ENCODE assay signal across 1 cellular context in the genomic region with DNA sequence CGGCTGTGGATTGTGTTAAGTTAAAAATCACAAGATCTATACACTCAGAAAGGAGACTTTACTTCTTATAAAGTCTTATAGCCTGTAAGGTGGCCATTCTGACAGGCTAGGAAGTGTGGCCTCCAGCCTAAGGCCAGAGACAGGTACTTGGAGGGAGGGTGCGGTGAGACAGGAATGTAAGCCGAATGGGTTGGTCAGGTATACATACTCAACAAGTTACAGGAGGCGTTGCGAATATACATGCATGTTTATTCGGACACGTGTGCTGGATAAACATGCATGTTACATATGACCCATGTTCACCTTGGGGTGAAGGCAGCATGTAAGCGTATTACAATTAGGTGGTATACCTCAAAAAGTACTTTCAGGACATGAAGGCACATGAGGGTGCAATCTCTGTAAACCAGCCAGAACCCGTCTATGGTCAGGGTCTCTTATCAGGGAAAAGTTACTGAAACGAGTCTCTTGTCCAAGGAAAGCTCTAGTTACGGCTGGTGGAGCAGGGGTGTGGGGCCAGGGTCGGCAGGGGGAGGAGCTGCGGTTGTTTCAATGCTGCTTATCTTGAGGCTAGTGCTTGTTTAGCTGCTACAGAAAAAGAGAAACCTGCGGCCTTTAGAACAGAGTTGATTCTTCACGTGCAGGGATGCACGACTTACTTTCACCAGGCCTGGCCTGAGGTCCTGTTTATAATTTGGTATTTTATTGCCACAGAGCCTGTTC.
TF ChIP-seq lines count a peak whose summit lies in the region.

No MANE protein-coding gene starts in this region.

TF ChIP-seq in K562, 482 proteins besides CTCF, POLR2A, EP300 and RAD21 (continued from another document and continues in another):
- TF ChIP-seq E2F1 (CRISPR knock-in tag; IDR thresholded peaks at IDR 0.05) (no peak), POU5F1 (IDR thresholded peaks at IDR 0.05; ENCODE audit: borderline replicate concordance, low read depth, low read length, partially characterized antibody) (no peak), YBX1 (IDR thresholded peaks at IDR 0.05) (no peak), PTTG1 (tag; IDR thresholded peaks at IDR 0.05; ENCODE audit: low read depth) (peak; percentile 28; the same call in 1 of the 2 replicates), ZNF695 (CRISPR knock-in tag; IDR thresholded peaks at IDR 0.05) (no peak), ZBTB9 (CRISPR knock-in tag; IDR thresholded peaks at IDR 0.05) (0 out of 2 replicates have a peak, but pooled peaks have one; percentile 21), CHD1 (IDR thresholded peaks at IDR 0.05; ENCODE audit: low read length) (no peak), TARDBP (IDR thresholded peaks at IDR 0.05) (no peak), CREB5 (CRISPR knock-in tag; IDR thresholded peaks at IDR 0.05) (no peak), ETV1 (tag; conservative IDR thresholded peaks at IDR 0.05; ENCODE audit: low read depth) (no peak; the same call in 1 of the 2 replicates), ATF1 (CRISPR knock-in tag; IDR thresholded peaks at IDR 0.05) (no peak), ATF1 (tag; IDR thresholded peaks at IDR 0.05) (peak; percentile 32; the same call in 1 of the 2 replicates), TEAD2 (tag; IDR thresholded peaks at IDR 0.05) (0 out of 2 replicates have a peak, but pooled peaks have one; percentile 19), PHF20 (IDR thresholded peaks at IDR 0.05; ENCODE audit: partially characterized antibody) (peak; percentile 85), ZNF140 (CRISPR knock-in tag; IDR thresholded peaks at IDR 0.05) (no peak), TRIM28 (IDR thresholded peaks at IDR 0.05) (no peak; the same call in 1 of the 2 replicates), NR3C1 (CRISPR knock-in tag; IDR thresholded peaks at IDR 0.05) (no peak), FOXO4 (CRISPR knock-in tag; IDR thresholded peaks at IDR 0.05) (no peak), ZNF263 (CRISPR knock-in tag; IDR thresholded peaks at IDR 0.05; ENCODE audit: borderline replicate concordance) (0 out of 2 replicates have a peak, but pooled peaks have one; percentile 19), BCLAF1 (IDR thresholded peaks at IDR 0.05; ENCODE audit: borderline replicate concordance in 1 of 2, control insufficient read depth in 1 of 2, low read depth in 2 of 2, low read length in 1 of 2) (no peak), KLF13 (tag; IDR thresholded peaks at IDR 0.05; ENCODE audit: borderline replicate concordance, low read depth) (no peak), NCOA4 (IDR thresholded peaks at IDR 0.05; ENCODE audit: partially characterized antibody) (no peak), NR2F6 (CRISPR knock-in tag; IDR thresholded peaks at IDR 0.05) (no peak), TBL1XR1 (IDR thresholded peaks at IDR 0.05; ENCODE audit: low read length in 2 of 2) (no peak; a peak in 1 of 4 replicates), ZNF586 (CRISPR knock-in tag; conservative IDR thresholded peaks at IDR 0.05) (no peak), DIDO1 (tag; IDR thresholded peaks at IDR 0.05; ENCODE audit: low read depth) (no peak), MEIS2 (IDR thresholded peaks at IDR 0.05; ENCODE audit: partially characterized antibody) (no peak), SNIP1 (IDR thresholded peaks at IDR 0.05; ENCODE audit: low read depth) (no peak), FOS (IDR thresholded peaks at IDR 0.05; ENCODE audit: extremely low read depth, insufficient read length) (no peak), ZFP30 (CRISPR knock-in tag; IDR thresholded peaks at IDR 0.05; ENCODE audit: borderline replicate concordance) (no peak), POLR3A (IDR thresholded peaks at IDR 0.05; ENCODE audit: borderline replicate concordance, extremely low read depth, insufficient read depth, insufficient read length) (no peak), PPARD (CRISPR knock-in tag; IDR thresholded peaks at IDR 0.05) (no peak), TAF1 (IDR thresholded peaks at IDR 0.05; ENCODE audit: control insufficient read depth, extremely low read depth, insufficient read depth, low read length, severe bottlenecking) (no peak), XRCC5 (IDR thresholded peaks at IDR 0.05; ENCODE audit: low read depth, low read length) (peak; percentile 2; the same call in 1 of the 2 replicates), ZNF280A (IDR thresholded peaks at IDR 0.05; ENCODE audit: low read depth, partially characterized antibody) (no peak), NELFE (IDR thresholded peaks at IDR 0.05; ENCODE audit: insufficient read depth, insufficient read length) (no peak), ZNF584 (CRISPR knock-in tag; IDR thresholded peaks at IDR 0.05; ENCODE audit: low read depth) (no peak), TAF15 (IDR thresholded peaks at IDR 0.05; ENCODE audit: low read depth, low read length) (no peak), ASH1L (IDR thresholded peaks at IDR 0.05; ENCODE audit: borderline replicate concordance, low read depth, partially characterized antibody) (no peak), PHF8 (IDR thresholded peaks at IDR 0.05; ENCODE audit: borderline replicate concordance, low read length) (no peak), NR2C1 (IDR thresholded peaks at IDR 0.05) (no peak), NR2C1 (tag; IDR thresholded peaks at IDR 0.05) (peak; percentile 42; the same call in 1 of the 2 replicates)
- TF ChIP-seq, protein P1, sequence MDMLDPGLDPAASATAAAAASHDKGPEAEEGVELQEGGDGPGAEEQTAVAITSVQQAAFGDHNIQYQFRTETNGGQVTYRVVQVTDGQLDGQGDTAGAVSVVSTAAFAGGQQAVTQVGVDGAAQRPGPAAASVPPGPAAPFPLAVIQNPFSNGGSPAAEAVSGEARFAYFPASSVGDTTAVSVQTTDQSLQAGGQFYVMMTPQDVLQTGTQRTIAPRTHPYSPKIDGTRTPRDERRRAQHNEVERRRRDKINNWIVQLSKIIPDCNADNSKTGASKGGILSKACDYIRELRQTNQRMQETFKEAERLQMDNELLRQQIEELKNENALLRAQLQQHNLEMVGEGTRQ (CRISPR knock-in tag; IDR thresholded peaks at IDR 0.05): no peak
- TF ChIP-seq, protein P2, sequence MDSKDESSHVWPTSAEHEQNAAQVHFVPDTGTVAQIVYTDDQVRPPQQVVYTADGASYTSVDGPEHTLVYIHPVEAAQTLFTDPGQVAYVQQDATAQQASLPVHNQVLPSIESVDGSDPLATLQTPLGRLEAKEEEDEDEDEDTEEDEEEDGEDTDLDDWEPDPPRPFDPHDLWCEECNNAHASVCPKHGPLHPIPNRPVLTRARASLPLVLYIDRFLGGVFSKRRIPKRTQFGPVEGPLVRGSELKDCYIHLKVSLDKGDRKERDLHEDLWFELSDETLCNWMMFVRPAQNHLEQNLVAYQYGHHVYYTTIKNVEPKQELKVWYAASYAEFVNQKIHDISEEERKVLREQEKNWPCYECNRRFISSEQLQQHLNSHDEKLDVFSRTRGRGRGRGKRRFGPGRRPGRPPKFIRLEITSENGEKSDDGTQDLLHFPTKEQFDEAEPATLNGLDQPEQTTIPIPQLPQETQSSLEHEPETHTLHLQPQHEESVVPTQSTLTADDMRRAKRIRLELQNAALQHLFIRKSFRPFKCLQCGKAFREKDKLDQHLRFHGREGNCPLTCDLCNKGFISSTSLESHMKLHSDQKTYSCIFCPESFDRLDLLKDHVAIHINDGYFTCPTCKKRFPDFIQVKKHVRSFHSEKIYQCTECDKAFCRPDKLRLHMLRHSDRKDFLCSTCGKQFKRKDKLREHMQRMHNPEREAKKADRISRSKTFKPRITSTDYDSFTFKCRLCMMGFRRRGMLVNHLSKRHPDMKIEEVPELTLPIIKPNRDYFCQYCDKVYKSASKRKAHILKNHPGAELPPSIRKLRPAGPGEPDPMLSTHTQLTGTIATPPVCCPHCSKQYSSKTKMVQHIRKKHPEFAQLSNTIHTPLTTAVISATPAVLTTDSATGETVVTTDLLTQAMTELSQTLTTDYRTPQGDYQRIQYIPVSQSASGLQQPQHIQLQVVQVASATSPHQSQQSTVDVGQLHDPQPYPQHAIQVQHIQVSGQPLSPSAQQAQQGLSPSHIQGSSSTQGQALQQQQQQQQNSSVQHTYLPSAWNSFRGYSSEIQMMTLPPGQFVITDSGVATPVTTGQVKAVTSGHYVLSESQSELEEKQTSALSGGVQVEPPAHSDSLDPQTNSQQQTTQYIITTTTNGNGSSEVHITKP (IDR thresholded peaks at IDR 0.05; ENCODE audit: partially characterized antibody): no peak
- TF ChIP-seq, protein P3, sequence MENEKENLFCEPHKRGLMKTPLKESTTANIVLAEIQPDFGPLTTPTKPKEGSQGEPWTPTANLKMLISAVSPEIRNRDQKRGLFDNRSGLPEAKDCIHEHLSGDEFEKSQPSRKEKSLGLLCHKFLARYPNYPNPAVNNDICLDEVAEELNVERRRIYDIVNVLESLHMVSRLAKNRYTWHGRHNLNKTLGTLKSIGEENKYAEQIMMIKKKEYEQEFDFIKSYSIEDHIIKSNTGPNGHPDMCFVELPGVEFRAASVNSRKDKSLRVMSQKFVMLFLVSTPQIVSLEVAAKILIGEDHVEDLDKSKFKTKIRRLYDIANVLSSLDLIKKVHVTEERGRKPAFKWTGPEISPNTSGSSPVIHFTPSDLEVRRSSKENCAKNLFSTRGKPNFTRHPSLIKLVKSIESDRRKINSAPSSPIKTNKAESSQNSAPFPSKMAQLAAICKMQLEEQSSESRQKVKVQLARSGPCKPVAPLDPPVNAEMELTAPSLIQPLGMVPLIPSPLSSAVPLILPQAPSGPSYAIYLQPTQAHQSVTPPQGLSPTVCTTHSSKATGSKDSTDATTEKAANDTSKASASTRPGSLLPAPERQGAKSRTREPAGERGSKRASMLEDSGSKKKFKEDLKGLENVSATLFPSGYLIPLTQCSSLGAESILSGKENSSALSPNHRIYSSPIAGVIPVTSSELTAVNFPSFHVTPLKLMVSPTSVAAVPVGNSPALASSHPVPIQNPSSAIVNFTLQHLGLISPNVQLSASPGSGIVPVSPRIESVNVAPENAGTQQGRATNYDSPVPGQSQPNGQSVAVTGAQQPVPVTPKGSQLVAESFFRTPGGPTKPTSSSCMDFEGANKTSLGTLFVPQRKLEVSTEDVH (IDR thresholded peaks at IDR 0.05; ENCODE audit: low read depth, partially characterized antibody): peak; percentile 58
